24 cellular contexts compared by ENCODE assay signal in the genomic region with DNA sequence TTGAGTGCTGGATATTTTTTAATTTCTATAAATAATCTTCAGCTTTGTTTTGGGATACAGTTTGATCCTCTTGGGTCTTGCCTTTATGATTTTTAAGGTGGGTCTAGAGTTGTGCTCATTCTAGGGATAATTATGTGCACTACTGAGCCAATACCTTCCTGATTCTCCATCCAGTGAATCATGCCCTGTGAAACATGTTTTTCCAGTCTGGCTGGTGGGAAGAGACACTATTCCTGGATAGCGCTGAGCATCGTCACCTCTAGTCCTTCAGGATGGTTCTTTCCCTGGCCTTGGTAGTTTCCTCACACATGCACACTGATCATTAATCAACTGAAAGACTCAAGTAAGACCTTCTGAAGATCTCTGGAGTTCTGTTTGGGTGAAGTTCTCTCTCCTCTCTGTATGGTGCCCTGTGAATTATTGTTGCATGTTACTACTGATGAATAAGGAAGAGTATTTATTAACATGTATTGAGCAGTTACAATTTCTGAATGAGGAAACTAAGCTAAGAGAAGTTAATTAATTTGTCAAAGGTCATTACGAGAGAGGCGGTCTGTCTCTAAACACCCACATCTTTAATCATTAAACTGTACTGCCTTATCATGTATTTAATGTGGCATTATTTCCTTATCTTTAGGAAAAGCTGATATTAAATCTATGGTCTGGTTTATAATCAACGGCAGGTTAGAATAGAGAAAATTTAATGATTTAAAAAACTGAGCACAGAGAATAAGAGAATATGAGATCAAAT. TPM values are rescaled to one million over a fixed set of nuclear protein-coding genes. Genes with fewer than 3 reads are reported as not detected.
A peak's percentile ranks its signal among the peaks of the same experiment; 100 is the strongest.
DNase-seq lines count a peak whose midpoint lies in the region; ATAC-seq and TF ChIP-seq lines count a peak whose summit lies in the region.
"Had no signal": no experiment of that assay in that cellular context is flagged by ENCODE, and none has a peak within 500 bp of the region (broad histone marks: within the 10 kb centered on the region; RNA-seq: fewer than 3 reads in every experiment).

No MANE protein-coding gene starts in this region.

- ATAC-seq in mucosa of descending colon (peak; percentile 93), GM19455 (IDR thresholded peaks at IDR 0.05; ENCODE audit: unreplicated experiment) (no peak), HG03571 (IDR thresholded peaks at IDR 0.05; ENCODE audit: unreplicated experiment) (no peak), HG03342 (IDR thresholded peaks at IDR 0.05; ENCODE audit: unreplicated experiment) (no peak)
- ATAC-seq: activated CD4-positive, CD25-positive, alpha-beta regulatory T cell treated with anti-CD3 and anti-CD28 coated beads, Interleukin-2, amount 50 U/mL, for 24 hours; lower lobe of right lung; SK-N-SH treated with all-trans-retinoic acid at 6 μM for 48 hours; upper lobe of right lung had no signal

- H3K9me3 ChIP-seq in mammary epithelial cell (replicated peaks; ENCODE audit: insufficient read depth, low read length), result no peaks in the 10 kb centered on the region
- H3K9me3 ChIP-seq in breast epithelium, result peaks cover 0 to 4% of the 10 kb centered on the region in 2 donors
- H3K9me3 ChIP-seq in colonic mucosa, result no peaks in the 10 kb centered on the region
- peaks cover 1% of the 10 kb centered on the region for H3K9me3 ChIP-seq in mucosa of descending colon
- H3K9me3 ChIP-seq: lower lobe of right lung, upper lobe of right lung had no signal

- 82% methylated on average over 5 of the region's 5 CpGs for WGBS in mammary epithelial cell (ENCODE audit: low coverage, missing lambda C conversion rate)

- H3K27me3 ChIP-seq in mammary epithelial cell (ENCODE audit: insufficient read depth, low read length) (no peaks in the 10 kb centered on the region), breast epithelium (no peaks in the 10 kb centered on the region), colonic mucosa (no peaks in the 10 kb centered on the region)
- H3K27me3 ChIP-seq: ascending aorta; BLaER1 treated with 17β-estradiol and CSF1 and Interleukin-3, amounts not matched to agents 10 nM and 100 nM; Peyer's patch; sigmoid colon; upper lobe of right lung had no signal

- H2AFZ ChIP-seq in mammary epithelial cell (ENCODE audit: low read depth, low read length), result peak overlapping the region; percentile 3

- no peaks in the 10 kb centered on the region for H4K20me1 ChIP-seq in mammary epithelial cell (ENCODE audit: insufficient read depth, low read length)
- H4K20me1 ChIP-seq: BLaER1 treated with 17β-estradiol and CSF1 and Interleukin-3, amounts not matched to agents 10 nM and 100 nM had no signal

- H3K27ac ChIP-seq in mammary epithelial cell (ENCODE audit: insufficient read depth, low read depth, low read length) (no peak overlapping the region), breast epithelium (no peak overlapping the region), colonic mucosa (no peak overlapping the region)
- H3K27ac ChIP-seq: ascending aorta; BLaER1 treated with 17β-estradiol and CSF1 and Interleukin-3, amounts not matched to agents 10 nM and 100 nM; lower lobe of right lung; sigmoid colon; upper lobe of right lung had no signal

- H3K4me3 ChIP-seq in mammary epithelial cell (replicated peaks in 1 of 3; ENCODE audit: insufficient read depth in 1 of 3, low read depth in 2 of 3, low read length in 3 of 3) (no peak overlapping the region), breast epithelium (no peak overlapping the region), colonic mucosa (no peak overlapping the region), mucosa of descending colon (no peak overlapping the region)
- H3K4me3 ChIP-seq: ascending aorta; BLaER1 treated with 17β-estradiol and CSF1 and Interleukin-3, amounts not matched to agents 10 nM and 100 nM; lower lobe of right lung; Peyer's patch; sigmoid colon; upper lobe of right lung had no signal

- H3K79me2 ChIP-seq in mammary epithelial cell (ENCODE audit: insufficient read depth, low read length), result no peaks in the 10 kb centered on the region

- no TSS peak for BruUV-seq in mammary epithelial cell (replicated peaks; lab: Mats Ljungman, UMichigan)

- no peak overlapping the region for H3K4me2 ChIP-seq in mammary epithelial cell (ENCODE audit: insufficient read depth, low read depth, low read length)
- H3K4me2 ChIP-seq: BLaER1 treated with 17β-estradiol and CSF1 and Interleukin-3, amounts not matched to agents 10 nM and 100 nM had no signal

- peaks cover 12% of the 10 kb centered on the region for H3K4me1 ChIP-seq in mammary epithelial cell (ENCODE audit: insufficient read depth, low read length)
- H3K4me1 ChIP-seq in breast epithelium, result no peaks in the 10 kb centered on the region
- no peaks in the 10 kb centered on the region for H3K4me1 ChIP-seq in colonic mucosa
- H3K4me1 ChIP-seq in mucosa of descending colon (ENCODE audit: low read depth), result no peaks in the 10 kb centered on the region
- H3K4me1 ChIP-seq: ascending aorta, sigmoid colon, upper lobe of right lung had no signal

- H3K9ac ChIP-seq in mammary epithelial cell (ENCODE audit: insufficient read depth, low read length), result no peak overlapping the region
- no peak overlapping the region for H3K9ac ChIP-seq in colonic mucosa (ENCODE audit: low read depth in 2 of 2, low read length in 2 of 2)
- H3K9ac ChIP-seq: BLaER1 treated with 17β-estradiol and CSF1 and Interleukin-3, amounts not matched to agents 10 nM and 100 nM had no signal

- no peaks in the 10 kb centered on the region for H3K36me3 ChIP-seq in mammary epithelial cell (ENCODE audit: insufficient read depth, low read length)
- no peaks in the 10 kb centered on the region for H3K36me3 ChIP-seq in breast epithelium
- H3K36me3 ChIP-seq in colonic mucosa, result no peaks in the 10 kb centered on the region
- no peaks in the 10 kb centered on the region for H3K36me3 ChIP-seq in mucosa of descending colon (ENCODE audit: low read depth)
- H3K36me3 ChIP-seq: ascending aorta; BLaER1 treated with 17β-estradiol and CSF1 and Interleukin-3, amounts not matched to agents 10 nM and 100 nM; lower lobe of right lung; Peyer's patch; sigmoid colon; upper lobe of right lung had no signal

- no peak for TF ChIP-seq CTCF in mammary epithelial cell (conservative IDR thresholded peaks at IDR 0.05 in 1 of 2, IDR thresholded peaks at IDR 0.05 in 1 of 2; ENCODE audit: extremely low read depth in 1 of 2, insufficient read depth in 1 of 2, low read depth in 1 of 2, low read length in 2 of 2)
- TF ChIP-seq CTCF in breast epithelium (IDR thresholded peaks at IDR 0.05), result no peak
- no peak for TF ChIP-seq CTCF in colonic mucosa (IDR thresholded peaks at IDR 0.05)
- no peak for TF ChIP-seq CTCF in mucosa of descending colon (IDR thresholded peaks at IDR 0.05)

- intact Hi-C loops in mammary epithelial cell (cut with micrococcal nuclease), result no loop called here
- intact Hi-C loops in breast epithelium (cut with DNase I; ENCODE audit: low total_unique reads), result no loop called here
- intact Hi-C loops in colonic mucosa (cut with DNase I), result no loop called here
- intact Hi-C loops in mucosa of descending colon (cut with DNase I, micrococcal nuclease), result no loop called here

- no peak for TF ChIP-seq POLR2A in breast epithelium (IDR thresholded peaks at IDR 0.05)

- CTCF ChIA-PET in mammary epithelial cell (lab: Charles Lee; ENCODE audit: low non-redundant PET), result no interaction called here

- dilution Hi-C loops in mammary epithelial cell (cut with HindIII; ENCODE audit: low sequenced_read_pairs), result no loop called here

- in situ Hi-C loops in mammary epithelial cell (cut with MboI; ENCODE audit: low sequenced_read_pairs in 2 of 2), result no loop called here

- DNase-seq in mammary epithelial cell (peak; percentile 88), breast epithelium (ENCODE audit: low spot score in 2 of 2) (no peak), colonic mucosa (peak; percentile 76), mucosa of descending colon (peak in 1 of 3 donors; percentile 69), NCI-H187 (lab: John Stamatoyannopoulos, UW) (no peak)
- DNase-seq: activated naive CD4-positive, alpha-beta T cell treated with anti-CD3 and anti-CD28 coated beads, Interleukin-2, amount 10 ng/mL, durations not matched to agents 7 days and 5 days; activated T-cell treated with anti-CD3 and anti-CD28 coated beads, Interleukin-2, amount 50 U/mL, for 48 hours; HFFc6; lower lobe of right lung; naive B cell; NCI-H1105 treated with DMSO at 0.1 percent for 48 hours; sigmoid colon; stimulated activated CD4-positive, alpha-beta T cell treated with anti-CD3 and anti-CD28 coated beads, Interleukin-1b, Interleukin-23, amount 100 ng/mL, for 48 hours; stimulated activated naive CD4-positive, alpha-beta T cell treated with Interleukin-2 at 50 U/mL for 16 hours; T-helper 9 cell; upper lobe of right lung had no signal

RNA-seq across cellular contexts. Expression of a gene that starts 39.1 kb away (rescaled TPM):
- total RNA-seq in mammary epithelial cell, result 1 to 10 TPM; 4.3 to 5.0 TPM
- polyA plus RNA-seq in mammary epithelial cell, result 3.0 TPM
- not detected for polyA minus RNA-seq in mammary epithelial cell
- total RNA-seq in breast epithelium, result 10 to 100 TPM in 1 of 3 donors, 1 to 10 TPM in 2; 2.0 to 13.5 (median 9.8) TPM
- 1 to 10 TPM; 3.9 to 4.4 TPM for total RNA-seq in colonic mucosa
- total RNA-seq in mucosa of descending colon, result 1 to 10 TPM; 3.2 to 4.8 (median 4.1) TPM
- total RNA-seq: ascending aorta had no signal

RNA-seq across cellular contexts. Expression of a gene that starts 59.7 kb away (rescaled TPM):
- total RNA-seq in mammary epithelial cell, result 10 to 100 TPM; 11.0 to 26.8 TPM
- polyA plus RNA-seq in mammary epithelial cell, result 17.0 TPM
- 92.0 TPM for polyA minus RNA-seq in mammary epithelial cell
- total RNA-seq in breast epithelium, result 10 to 100 TPM in 2 of 3 donors, 1 to 10 TPM in 1; 9.8 to 23.3 (median 16.7) TPM
- 10 to 100 TPM; 20.0 to 33.9 TPM for total RNA-seq in colonic mucosa
- 10 to 100 TPM; 18.3 to 32.4 (median 20.6) TPM for total RNA-seq in mucosa of descending colon

Comparison
In these comparisons a context has a peak if more than half of its experiments do, and no peak if none do; other contexts are left out.
1. DNase-seq: peak in mammary epithelial cell (single experiment) and colonic mucosa (single experiment); none in breast epithelium (0 of 2) and NCI-H187 (0 of 2).